Comparison of ENCODE assay signal across 33 cellular contexts in genomic region chr16:30744146-30744545, GRCh38. TPM values are rescaled to one million over a fixed set of nuclear protein-coding genes. Genes with fewer than 3 reads are reported as not detected.
DNase-seq lines count a peak whose midpoint lies in the region; ATAC-seq and TF ChIP-seq lines count a peak whose summit lies in the region.
"Had no signal": no experiment of that assay in that cellular context is flagged by ENCODE, and none has a peak within 500 bp of the region (broad histone marks: within the 10 kb centered on the region; RNA-seq: fewer than 3 reads in every experiment).

No MANE protein-coding gene starts in this region.

- no peak for TF ChIP-seq CTCF in right lobe of liver (IDR thresholded peaks at IDR 0.05)

- no peaks in the 10 kb centered on the region for H3K9me3 ChIP-seq in right lobe of liver
- H3K9me3 ChIP-seq in skeletal muscle tissue (ENCODE audit: control insufficient read depth in 3 of 3, low read length in 3 of 3) = no peaks in the 10 kb centered on the region
- H3K9me3 ChIP-seq: A549, left lung had no signal

- no peak overlapping the region for H3K9ac ChIP-seq in skeletal muscle tissue (ENCODE audit: low read depth in 1 of 3, low read length in 3 of 3)

- intact Hi-C loops in Right ventricle myocardium inferior (cut with DNase I) (no loop called here), left cardiac atrium (cut with DNase I) (no loop called here), right lobe of liver (cut with DNase I) (no loop called here)

- 50% methylated on average over 1 of the region's 2 CpGs for WGBS in right lobe of liver (ENCODE audit: insufficient coverage, low coverage, low lambda C conversion rate, missing lambda C conversion rate)

- H3K27me3 Mint-ChIP-seq in activated naive CD4-positive, alpha-beta T cell treated with anti-CD3 and anti-CD28 coated beads, Interleukin-2, amount 10 ng/mL, durations not matched to agents 7 days and 5 days = no peaks in the 10 kb centered on the region
- H3K27me3 Mint-ChIP-seq: activated B cell treated with CpG ODN at 0.5 μM for 24 hours; CD4-positive, alpha-beta memory T cell; naive thymus-derived CD4-positive, alpha-beta T cell had no signal

- H3K36me3 ChIP-seq in right lobe of liver (peaks cover 0 to 5% (median 4%) of the 10 kb centered on the region in 4 donors), skeletal muscle tissue (ENCODE audit: control insufficient read depth in 3 of 3, insufficient read depth in 3 of 3, low read length in 3 of 3) (peaks cover 8 to 20% (median 13%) of the 10 kb centered on the region in 3 donors)

- TF ChIP-seq POLR2A in right lobe of liver (IDR thresholded peaks at IDR 0.05) = no peak

- H3K9me3 Mint-ChIP-seq in activated naive CD4-positive, alpha-beta T cell treated with anti-CD3 and anti-CD28 coated beads, Interleukin-2, amount 10 ng/mL, durations not matched to agents 7 days and 5 days = no peaks in the 10 kb centered on the region
- H3K9me3 Mint-ChIP-seq: activated B cell treated with CpG ODN at 0.5 μM for 24 hours; activated naive CD4-positive, alpha-beta T cell treated with anti-CD3 and anti-CD28 coated beads for 36 hours; activated T-helper 1 cell treated with anti-CD3 and anti-CD28 coated beads, Interleukin-12 subunit alpha, Interleukin-12 subunit beta, Interleukin-2, Interleukin-4 antibody, amounts not matched to agents 30 ng/mL and 10 ng/mL and 1 ng/mL, durations not matched to agents 14 hours and 24 hours and 36 hours; HFFc6; mesothelial cell of epicardium had no signal

- H3K4me3 ChIP-seq in right lobe of liver (no peak overlapping the region), skeletal muscle tissue (ENCODE audit: low read length in 3 of 3) (no peak overlapping the region)
- H3K4me3 ChIP-seq: A549, cardiac muscle cell, hepatocyte, left lung, PC-9 had no signal

- H3K4me3 Mint-ChIP-seq in activated naive CD4-positive, alpha-beta T cell treated with anti-CD3 and anti-CD28 coated beads, Interleukin-2, amount 10 ng/mL, durations not matched to agents 7 days and 5 days = no peak overlapping the region
- H3K4me3 Mint-ChIP-seq: activated B cell treated with CpG ODN at 0.5 μM for 24 hours; activated naive CD4-positive, alpha-beta T cell treated with anti-CD3 and anti-CD28 coated beads for 36 hours; activated T-helper 1 cell treated with anti-CD3 and anti-CD28 coated beads, Interleukin-12 subunit alpha, Interleukin-12 subunit beta, Interleukin-2, Interleukin-4 antibody, amounts not matched to agents 30 ng/mL and 10 ng/mL and 1 ng/mL, durations not matched to agents 14 hours and 24 hours and 36 hours; CD4-positive, alpha-beta memory T cell; HFFc6; mesothelial cell of epicardium; naive thymus-derived CD4-positive, alpha-beta T cell had no signal

- DNase-seq in Right ventricle myocardium inferior (ENCODE audit: missing footprints) = no peak
- DNase-seq in left cardiac atrium = no peak
- DNase-seq in right lobe of liver = no peak
- no peak for DNase-seq in ACHN
- no peak for DNase-seq in activated naive CD4-positive, alpha-beta T cell treated with anti-CD3 and anti-CD28 coated beads, Interleukin-2, amount 10 ng/mL, durations not matched to agents 7 days and 5 days
- no peak for DNase-seq in GM19240 (ENCODE audit: insufficient read length, low spot score)
- DNase-seq: activated B cell treated with CpG ODN at 0.5 μM for 24 hours; activated CD4-positive, alpha-beta T cell treated with anti-CD3 and anti-CD28 coated beads, Interleukin-2, amount 50 U/mL, for 1 hour; activated naive CD4-positive, alpha-beta T cell treated with anti-CD3 and anti-CD28 coated beads for 36 hours; CD4-positive, alpha-beta memory T cell; cortex of kidney; foreskin keratinocyte; GOT3; HFFc6; left lung; naive thymus-derived CD4-positive, alpha-beta T cell; NCI-H187; NCI-H2171 treated with DMSO at 0.1 percent for 48 hours; NCI-H526; PC-9; retina; SHP77 treated with DMSO at 0.1 percent for 48 hours; stimulated activated CD4-positive, alpha-beta T cell treated with anti-CD3 and anti-CD28 coated beads, Interleukin-2, amount 100 ng/mL, for 48 hours; SW 1271; T1000 had no signal

- peaks cover 34% of the 10 kb centered on the region for H3K36me3 Mint-ChIP-seq in activated naive CD4-positive, alpha-beta T cell treated with anti-CD3 and anti-CD28 coated beads, Interleukin-2, amount 10 ng/mL, durations not matched to agents 7 days and 5 days

- CTCF ChIA-PET in activated naive CD4-positive, alpha-beta T cell treated with anti-CD3 and anti-CD28 coated beads, Interleukin-2, amount 10 ng/mL, durations not matched to agents 7 days and 5 days (lab: Charles Lee) = interaction anchor here (0.9 kb wide), 1 partner anchor 21 kb away, joined by 3 read pairs; no protein-coding TSS in a partner anchor

- H3K27ac ChIP-seq in right lobe of liver = peak overlapping the region in 2 of 3 donors; percentile 29 to 33
- peak overlapping the region; percentile 61 for H3K27ac ChIP-seq in skeletal muscle tissue (ENCODE audit: low read depth, low read length)
- H3K27ac ChIP-seq: A549, cardiac muscle cell, foreskin keratinocyte, hepatocyte, left lung, PC-9 had no signal

- H3K4me1 ChIP-seq in right lobe of liver (peaks cover 0 to 38% (median 15%) of the 10 kb centered on the region in 4 donors), skeletal muscle tissue (ENCODE audit: control insufficient read depth in 3 of 3, insufficient read depth in 3 of 3, low read length in 3 of 3) (peaks cover 13 to 22% (median 15%) of the 10 kb centered on the region in 3 donors)

- H3K4me1 Mint-ChIP-seq in activated naive CD4-positive, alpha-beta T cell treated with anti-CD3 and anti-CD28 coated beads, Interleukin-2, amount 10 ng/mL, durations not matched to agents 7 days and 5 days = peaks cover 18% of the 10 kb centered on the region

- in situ Hi-C loops in ACHN (cut with HindIII; ENCODE audit: low pct_ligation_motif_present, low pct_unique_long_range_greater_than_20kb, low sequenced_read_pairs) = no loop called here

- ATAC-seq in Right ventricle myocardium inferior = peak; percentile 33
- no peak for ATAC-seq in left cardiac atrium
- ATAC-seq in right lobe of liver = no peak
- no peak for ATAC-seq in GM18858 (IDR thresholded peaks at IDR 0.05; ENCODE audit: unreplicated experiment)
- ATAC-seq: A549; esophagus mucosa; foreskin keratinocyte; left lung; naive thymus-derived CD4-positive, alpha-beta T cell had no signal

- no peaks in the 10 kb centered on the region for H3K27me3 ChIP-seq in right lobe of liver
- H3K27me3 ChIP-seq in skeletal muscle tissue (ENCODE audit: control insufficient read depth in 3 of 3, insufficient read depth in 3 of 3, low read length in 3 of 3) = no peaks in the 10 kb centered on the region
- H3K27me3 ChIP-seq: cardiac muscle cell, foreskin keratinocyte, hepatocyte, left lung had no signal

- no peak overlapping the region for H3K27ac Mint-ChIP-seq in activated naive CD4-positive, alpha-beta T cell treated with anti-CD3 and anti-CD28 coated beads, Interleukin-2, amount 10 ng/mL, durations not matched to agents 7 days and 5 days
- H3K27ac Mint-ChIP-seq: activated B cell treated with CpG ODN at 0.5 μM for 24 hours; activated naive CD4-positive, alpha-beta T cell treated with anti-CD3 and anti-CD28 coated beads for 36 hours; HFFc6 had no signal

RNA-seq across cellular contexts. Expression of gene PHKG2, which starts 4.1 kb away (rescaled TPM):
- total RNA-seq in Right ventricle myocardium inferior (12.6 TPM), left cardiac atrium (10 to 100 TPM; 17.8 to 18.6 TPM), right lobe of liver (10 to 100 TPM; 17.1 to 22.1 (median 18.4) TPM), skeletal muscle tissue (3.7 TPM)

RNA-seq across cellular contexts. Expression of gene CFAP119, which starts 17.7 kb away (rescaled TPM):
- total RNA-seq in Right ventricle myocardium inferior (0.89 TPM), left cardiac atrium (1 to 10 TPM in 1 of 2 donors, under 1 TPM in 1; 0.52 to 1.1 TPM), right lobe of liver (1 to 10 TPM in 1 of 6 experiments, under 1 TPM in 4, not detected in 1; 0.19 to 1.8 (median 0.29) TPM), skeletal muscle tissue (1.6 TPM)

RNA-seq across cellular contexts. Expression of gene RNF40, which starts 18.0 kb away (rescaled TPM):
- total RNA-seq in Right ventricle myocardium inferior (42.6 TPM), left cardiac atrium (10 to 100 TPM; 41.2 to 72.1 TPM), right lobe of liver (10 to 100 TPM; 34.3 to 56.8 (median 46.7) TPM), skeletal muscle tissue (50.6 TPM)

RNA-seq across cellular contexts. Expression of gene ZNF629, which starts 42.9 kb away (rescaled TPM):
- total RNA-seq in Right ventricle myocardium inferior (17.4 TPM), left cardiac atrium (10 to 100 TPM; 16.6 to 28.3 TPM), right lobe of liver (1 to 10 TPM; 3.7 to 4.8 (median 4.3) TPM), skeletal muscle tissue (5.7 TPM)

RNA-seq across cellular contexts. Expression of gene SRCAP, which starts 45.2 kb away (rescaled TPM):
- total RNA-seq in Right ventricle myocardium inferior = 39.7 TPM
- 10 to 100 TPM; 42.3 to 45.9 TPM for total RNA-seq in left cardiac atrium
- total RNA-seq in right lobe of liver = 10 to 100 TPM; 12.1 to 31.3 (median 22.6) TPM
- total RNA-seq in skeletal muscle tissue = 17.2 TPM
